In genomic region chr4:143355540-143356217, GRCh38 we compare ENCODE assay signal across 10 cellular contexts. TPM values are rescaled to one million over a fixed set of nuclear protein-coding genes. Genes with fewer than 3 reads are reported as not detected.
DNase-seq lines count a peak whose midpoint lies in the region; ATAC-seq, FAIRE-seq and TF ChIP-seq lines count a peak whose summit lies in the region.
"Had no signal": no experiment of that assay in that cellular context is flagged by ENCODE, and none has a peak within 500 bp of the region (broad histone marks: within the 10 kb centered on the region; RNA-seq: fewer than 3 reads in every experiment).

No MANE protein-coding gene starts in this region.

- no peak for TF ChIP-seq CTCF in activated B cell treated with CpG ODN at 0.5 μM for 24 hours (IDR thresholded peaks at IDR 0.05)
- no peak for TF ChIP-seq CTCF in left ventricle myocardium inferior (IDR thresholded peaks at IDR 0.05; ENCODE audit: borderline replicate concordance)
- TF ChIP-seq CTCF in smooth muscle cell (IDR thresholded peaks at IDR 0.05; ENCODE audit: borderline replicate concordance, insufficient read depth, poor library complexity, severe bottlenecking): no peak

- H3K4me3 Mint-ChIP-seq in activated B cell treated with CpG ODN at 0.5 μM for 24 hours: no peak overlapping the region

- H3K4me1 ChIP-seq in left ventricle myocardium inferior (no peaks in the 10 kb centered on the region), smooth muscle cell (ENCODE audit: low read depth) (peaks cover 24% of the 10 kb centered on the region)

- H3K36me3 ChIP-seq in left ventricle myocardium inferior: no peaks in the 10 kb centered on the region
- H3K36me3 ChIP-seq in smooth muscle cell (ENCODE audit: low read depth): no peaks in the 10 kb centered on the region
- H3K36me3 ChIP-seq: prostate gland had no signal

- H3K27ac ChIP-seq in left ventricle myocardium inferior (replicated peaks) (no peak overlapping the region), smooth muscle cell (ENCODE audit: low read depth) (peak overlapping the region; percentile 50)
- H3K27ac ChIP-seq: prostate gland had no signal

- H2AFZ ChIP-seq in smooth muscle cell (ENCODE audit: low read depth): no peak overlapping the region

- peak overlapping the region; percentile 66 for H3K27ac Mint-ChIP-seq in activated B cell treated with CpG ODN at 0.5 μM for 24 hours

- intact Hi-C loops in activated B cell treated with CpG ODN at 0.5 μM for 24 hours (cut with micrococcal nuclease) (no loop called here), left ventricle myocardium inferior (cut with micrococcal nuclease) (no loop called here)

- H3K4me1 Mint-ChIP-seq in activated B cell treated with CpG ODN at 0.5 μM for 24 hours: peaks cover 76% of the 10 kb centered on the region

- no peak for DNase-seq in GM12892 (ENCODE audit: insufficient read length)
- DNase-seq in activated B cell treated with CpG ODN at 0.5 μM for 24 hours: no peak
- no peak for DNase-seq in left ventricle myocardium inferior
- no peak for DNase-seq in smooth muscle cell (lab: John Stamatoyannopoulos, UW; ENCODE audit: unreplicated experiment)
- no peak for DNase-seq in A172 (ENCODE audit: low spot score)
- DNase-seq: stimulated activated naive CD4-positive, alpha-beta T cell had no signal

- H3F3A ChIP-seq in smooth muscle cell (ENCODE audit: low read depth): no peaks in the 10 kb centered on the region

- H3K4me2 ChIP-seq in smooth muscle cell: peak overlapping the region; percentile 37

- ATAC-seq in activated B cell treated with CpG ODN at 0.5 μM for 24 hours (ENCODE audit: low read depth): no peak
- no peak for ATAC-seq in HG03521 (IDR thresholded peaks at IDR 0.05; ENCODE audit: unreplicated experiment)
- ATAC-seq in GM21381 (IDR thresholded peaks at IDR 0.05; ENCODE audit: unreplicated experiment): no peak
- ATAC-seq in HG03442 (IDR thresholded peaks at IDR 0.05; ENCODE audit: unreplicated experiment): no peak

- no peak for TF ChIP-seq POLR2A in GM12892 (IDR thresholded peaks at IDR 0.05; ENCODE audit: low read depth, low read length)

- H3K9me3 Mint-ChIP-seq in activated B cell treated with CpG ODN at 0.5 μM for 24 hours: no peaks in the 10 kb centered on the region

- H3K36me3 Mint-ChIP-seq in activated B cell treated with CpG ODN at 0.5 μM for 24 hours (ENCODE audit: low read depth): no peaks in the 10 kb centered on the region

- H3K9ac ChIP-seq in smooth muscle cell (ENCODE audit: low read depth): no peak overlapping the region

- H3K27me3 Mint-ChIP-seq in activated B cell treated with CpG ODN at 0.5 μM for 24 hours: no peaks in the 10 kb centered on the region

- 54% methylated on average over 6 of the region's 6 CpGs for WGBS in smooth muscle cell (ENCODE audit: low lambda C conversion rate)

- peak overlapping the region; percentile 34 for H3K4me3 ChIP-seq in left ventricle myocardium inferior
- H3K4me3 ChIP-seq in smooth muscle cell: no peak overlapping the region
- H3K4me3 ChIP-seq: prostate gland had no signal

- H3K9me3 ChIP-seq in left ventricle myocardium inferior (replicated peaks) (no peaks in the 10 kb centered on the region), smooth muscle cell (replicated peaks; ENCODE audit: low read depth) (no peaks in the 10 kb centered on the region)
- H3K9me3 ChIP-seq: prostate gland had no signal

- CTCF ChIA-PET in activated B cell treated with CpG ODN at 0.5 μM for 24 hours (lab: Charles Lee): no interaction called here

- no peaks in the 10 kb centered on the region for H3K27me3 ChIP-seq in left ventricle myocardium inferior (ENCODE audit: low read depth)
- H3K27me3 ChIP-seq in smooth muscle cell (ENCODE audit: low read depth): no peaks in the 10 kb centered on the region

- FAIRE-seq in GM12892 (lab: Jason Lieb, UNC): peak; percentile 17

- peaks cover 23% of the 10 kb centered on the region for H4K20me1 ChIP-seq in smooth muscle cell (ENCODE audit: low read depth)

- POLR2A ChIA-PET in activated B cell treated with CpG ODN at 0.5 μM for 24 hours (lab: Charles Lee): interaction anchor here (0.9 to 5.8 kb wide), 2 partner anchors 12 to 18 kb away, joined by 3 to 31 read pairs; partner anchors contain the start of gene GAB1

- peaks cover 60% of the 10 kb centered on the region for H3K79me2 ChIP-seq in smooth muscle cell (ENCODE audit: low read depth)

RNA-seq across cellular contexts. Expression of gene GAB1, which starts 19.0 kb away (rescaled TPM):
- polyA plus RNA-seq in GM12892 (2012; ENCODE audit: missing spikeins): 1.8 TPM
- total RNA-seq in activated B cell treated with CpG ODN at 0.5 μM for 24 hours (11.9 and 12.0 TPM in 2 replicates), left ventricle myocardium inferior (87.1 TPM), smooth muscle cell (17.5 and 22.5 TPM in 2 replicates)
- polyA plus RNA-seq in smooth muscle cell: 0.50 and 3.0 TPM in 2 replicates
- 6.0 and 13.1 TPM in 2 replicates for total RNA-seq in A172 (2014; rRNA removed; shearing (Covaris generic))
